In the genomic region with DNA sequence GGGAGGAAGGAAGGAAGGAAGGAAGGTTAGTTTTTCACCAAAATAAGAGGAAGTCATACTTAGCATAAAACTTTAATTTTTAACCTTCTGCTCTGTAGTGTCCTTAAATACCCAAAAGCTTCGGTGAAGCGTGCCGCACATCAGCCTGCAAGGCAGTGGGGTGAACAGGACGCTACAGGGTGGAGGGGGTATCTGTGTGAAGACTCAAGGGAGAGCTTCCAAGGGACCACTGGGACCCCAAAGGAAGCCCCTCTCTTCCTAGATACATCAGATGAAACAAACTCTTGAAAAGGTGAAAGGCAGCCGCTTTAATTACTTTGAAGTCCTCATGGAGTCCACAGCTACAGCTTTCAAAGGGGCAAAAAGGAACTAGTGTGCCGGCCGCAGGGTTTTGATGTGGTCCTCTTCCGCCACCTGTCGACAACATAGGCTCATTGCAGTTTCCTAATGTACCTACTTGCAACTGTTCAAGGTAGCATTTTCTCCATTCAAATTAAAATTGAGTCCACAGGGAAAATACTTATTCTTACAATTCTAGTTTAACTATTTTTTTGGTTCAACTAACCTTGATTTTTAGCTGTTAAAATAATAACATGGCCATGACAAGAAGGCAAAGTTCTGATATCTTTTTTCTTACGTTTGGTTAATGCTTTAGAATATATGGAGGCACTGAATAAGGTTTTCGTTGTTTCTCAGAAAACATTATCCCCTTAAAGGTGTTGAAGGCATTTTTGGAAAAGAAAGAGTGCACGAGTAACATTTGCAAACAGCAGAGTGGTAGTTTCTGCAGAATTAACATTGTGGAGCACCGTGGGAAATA, we compare ENCODE assay signal across 9 cellular contexts.
DNase-seq lines count a peak whose midpoint lies in the region; ATAC-seq lines count a peak whose summit lies in the region.
"Had no signal": no experiment of that assay in that cellular context is flagged by ENCODE, and none has a peak within 500 bp of the region (broad histone marks: within the 10 kb centered on the region; RNA-seq: fewer than 3 reads in every experiment).

No MANE protein-coding gene starts in this region.

- peaks cover 5% of the 10 kb centered on the region for H3K4me1 Mint-ChIP-seq in activated CD8-positive, alpha-beta memory T cell treated with anti-CD3 and anti-CD28 coated beads, Interleukin-2, amount 10 ng/mL, durations not matched to agents 7 days and 5 days

- peaks cover 2% of the 10 kb centered on the region for H3K36me3 Mint-ChIP-seq in activated CD8-positive, alpha-beta memory T cell treated with anti-CD3 and anti-CD28 coated beads, Interleukin-2, amount 10 ng/mL, durations not matched to agents 7 days and 5 days

- peaks cover 6% of the 10 kb centered on the region for H3K27me3 Mint-ChIP-seq in activated CD8-positive, alpha-beta memory T cell treated with anti-CD3 and anti-CD28 coated beads, Interleukin-2, amount 10 ng/mL, durations not matched to agents 7 days and 5 days

- no peaks in the 10 kb centered on the region for H3K27me3 ChIP-seq in NT2/D1 (ENCODE audit: insufficient read depth, insufficient read length)

- H3K4me3 ChIP-seq in NT2/D1 (ENCODE audit: insufficient read length, low read depth): no peak overlapping the region

- ATAC-seq in GM21360 (IDR thresholded peaks at IDR 0.05; ENCODE audit: unreplicated experiment): peak; percentile 74
- ATAC-seq in activated CD8-positive, alpha-beta memory T cell treated with anti-CD3 and anti-CD28 coated beads, Interleukin-2, amount 10 ng/mL, durations not matched to agents 7 days and 5 days: peak; percentile 94

- peak overlapping the region; percentile 57 for H3K4me3 Mint-ChIP-seq in activated CD8-positive, alpha-beta memory T cell treated with anti-CD3 and anti-CD28 coated beads, Interleukin-2, amount 10 ng/mL, durations not matched to agents 7 days and 5 days
- H3K4me3 Mint-ChIP-seq: dendritic cell treated with granulocyte-macrophage colony-stimulating factor and Interleukin-4, amounts not matched to agents 40 ng/mL and 50 ng/mL, for 4 days had no signal

- H3K9me3 Mint-ChIP-seq in activated CD8-positive, alpha-beta memory T cell treated with anti-CD3 and anti-CD28 coated beads, Interleukin-2, amount 10 ng/mL, durations not matched to agents 7 days and 5 days (ENCODE audit: low read depth): peaks cover 4% of the 10 kb centered on the region
- H3K9me3 Mint-ChIP-seq: dendritic cell treated with granulocyte-macrophage colony-stimulating factor and Interleukin-4, amounts not matched to agents 40 ng/mL and 50 ng/mL, for 4 days had no signal

- no peaks in the 10 kb centered on the region for H3K4me1 ChIP-seq in NT2/D1 (ENCODE audit: insufficient read depth, insufficient read length)

- peak overlapping the region; percentile 86 for H3K27ac Mint-ChIP-seq in activated CD8-positive, alpha-beta memory T cell treated with anti-CD3 and anti-CD28 coated beads, Interleukin-2, amount 10 ng/mL, durations not matched to agents 7 days and 5 days
- H3K27ac Mint-ChIP-seq: dendritic cell treated with granulocyte-macrophage colony-stimulating factor and Interleukin-4, amounts not matched to agents 40 ng/mL and 50 ng/mL, for 4 days had no signal

- no peaks in the 10 kb centered on the region for H3K36me3 ChIP-seq in NT2/D1 (ENCODE audit: insufficient read depth, insufficient read length, low read length)

- peak; percentile 67 for DNase-seq in COLO668 (lab: John Stamatoyannopoulos, UW; ENCODE audit: unreplicated experiment)
- peak in 71 of 76 experiments; percentile 12 to 81 (median 55) for DNase-seq in HUDEP-2 (lab: John Stamatoyannopoulos, UW; ENCODE audit: unreplicated experiment in 76 of 76)
- DNase-seq in NT2/D1 (ENCODE audit: low read depth, low spot score): peak; percentile 74
- peak; percentile 89 for DNase-seq in activated CD8-positive, alpha-beta memory T cell treated with anti-CD3 and anti-CD28 coated beads, Interleukin-2, amount 10 ng/mL, durations not matched to agents 7 days and 5 days
- DNase-seq in epidermal melanocyte (ENCODE audit: insufficient read length, low spot score): peak; percentile 64
- DNase-seq in myocyte (ENCODE audit: low read depth): peak; percentile 81
- DNase-seq in stimulated activated CD8-positive, alpha-beta memory T cell treated with anti-CD3 and anti-CD28 coated beads, Interleukin-7, amount 100 ng/mL, for 4 hours (ENCODE audit: low read depth in 2 of 2): peak; percentile 63 to 74

- H3K9me3 ChIP-seq in NT2/D1 (ENCODE audit: insufficient read depth, low read length): no peaks in the 10 kb centered on the region

- CTCF ChIA-PET in activated CD8-positive, alpha-beta memory T cell treated with anti-CD3 and anti-CD28 coated beads, Interleukin-2, amount 10 ng/mL, durations not matched to agents 7 days and 5 days (lab: Charles Lee): interaction anchor here (0.6 to 2.7 kb wide), 37 partner anchors 9 to 300 kb away, joined by 3 to 73 read pairs (median 5); partner anchors contain the start of genes GMNN and RIPOR2

- no peak overlapping the region for H3K9ac ChIP-seq in NT2/D1 (ENCODE audit: insufficient read length, low read depth)
